15 cellular contexts compared by ENCODE assay signal in the genomic region with DNA sequence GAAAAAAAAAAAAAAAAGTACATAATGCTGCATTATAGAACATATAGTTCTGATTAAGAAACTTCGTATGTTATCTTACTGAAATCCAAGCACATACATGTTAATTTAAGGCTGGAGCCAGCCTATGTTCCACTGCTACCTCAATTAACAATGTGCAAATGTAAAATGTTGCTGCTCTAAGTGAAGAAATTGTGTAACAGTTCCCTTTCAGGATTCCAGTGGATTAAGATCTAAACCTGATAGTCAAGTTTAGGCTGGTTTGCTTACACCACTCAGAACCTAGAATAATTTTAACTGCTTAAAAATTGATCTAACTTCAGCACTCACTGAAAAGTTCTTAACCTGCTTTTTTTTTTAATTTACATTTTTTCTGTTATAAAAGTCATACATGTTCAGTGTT.
"Had no signal": no experiment of that assay in that cellular context is flagged by ENCODE, and none has a peak within 500 bp of the region (broad histone marks: within the 10 kb centered on the region; RNA-seq: fewer than 3 reads in every experiment).

No MANE protein-coding gene starts in this region.

- H3K27ac Mint-ChIP-seq: activated naive CD4-positive, alpha-beta T cell treated with anti-CD3 and anti-CD28 coated beads, Interleukin-2, amount 50 U/mL, for 72 hours; nephron progenitor cell; T-helper 1 cell treated with Interleukin-12 subunit alpha and Interleukin-12 subunit beta and Interleukin-4 antibody, amounts not matched to agents 30 μg/mL and 1 μg/mL, for 36 hours had no signal

- H3K4me3 Mint-ChIP-seq: nephron progenitor cell; T-helper 1 cell treated with Interleukin-12 subunit alpha and Interleukin-12 subunit beta and Interleukin-4 antibody, amounts not matched to agents 30 μg/mL and 1 μg/mL, for 36 hours had no signal

- H3K27ac ChIP-seq: brain microvascular endothelial cell, heart right ventricle had no signal

- H3K9me3 ChIP-seq: gastrocnemius medialis, heart right ventricle had no signal

- H3K27me3 ChIP-seq: brain microvascular endothelial cell, gastrocnemius medialis, heart right ventricle had no signal

- H3K4me3 ChIP-seq: gastrocnemius medialis, heart right ventricle had no signal

- DNase-seq: activated effector memory CD4-positive, alpha-beta T cell treated with anti-CD3 and anti-CD28 coated beads, Interleukin-2, amount 50 U/mL, for 16 hours; activated T-cell treated with anti-CD3 and anti-CD28 coated beads, Interleukin-2, amount 50 U/mL, for 1 hour; brain microvascular endothelial cell; dermis blood vessel endothelial cell; gastrocnemius medialis; heart right ventricle; left ventricle myocardium superior; mesendoderm; nephron progenitor cell; stimulated activated CD4-positive, alpha-beta T cell treated with anti-CD3 and anti-CD28 coated beads, Interleukin-2, amount 100 ng/mL, for 48 hours; stimulated activated naive CD8-positive, alpha-beta T cell treated with anti-CD3 and anti-CD28 coated beads, Interleukin-15, Interleukin-2, amounts not matched to agents 100 U/mL and 50 U/mL, for 24 hours had no signal

- H3K9me3 Mint-ChIP-seq: activated naive CD4-positive, alpha-beta T cell treated with anti-CD3 and anti-CD28 coated beads, Interleukin-2, amount 50 U/mL, for 72 hours; nephron progenitor cell; T-helper 1 cell treated with Interleukin-12 subunit alpha and Interleukin-12 subunit beta and Interleukin-4 antibody, amounts not matched to agents 30 μg/mL and 1 μg/mL, for 36 hours had no signal

- ATAC-seq: activated naive CD4-positive, alpha-beta T cell treated with anti-CD3 and anti-CD28 coated beads, Interleukin-2, amount 50 U/mL, for 72 hours; gastrocnemius medialis; heart right ventricle; left ventricle myocardium superior; sciatic nerve; stimulated activated naive CD8-positive, alpha-beta T cell treated with anti-CD3 and anti-CD28 coated beads, Interleukin-15, Interleukin-2, amounts not matched to agents 100 U/mL and 50 U/mL, for 24 hours had no signal

- FAIRE-seq: urothelium cell line had no signal

- H3K36me3 ChIP-seq: brain microvascular endothelial cell had no signal
